ENCODE assay signal across 12 cellular contexts in genomic region chr17:78442648-78443128, GRCh38.
DNase-seq lines count a peak whose midpoint lies in the region; ATAC-seq and TF ChIP-seq lines count a peak whose summit lies in the region.
"Had no signal": no experiment of that assay in that cellular context is flagged by ENCODE, and none has a peak within 500 bp of the region (broad histone marks: within the 10 kb centered on the region; RNA-seq: fewer than 3 reads in every experiment).

No MANE protein-coding gene starts in this region.

- peak; percentile 52 for DNase-seq in activated CD4-positive, alpha-beta T cell treated with anti-CD3 and anti-CD28 coated beads, Interleukin-2, amount 10 ng/mL, durations not matched to agents 24 days and 14 days
- DNase-seq in activated CD4-positive, alpha-beta T cell treated with anti-CD3 and anti-CD28 coated beads for 1 hour, result no peak
- DNase-seq in endodermal cell (peak; percentile 43), medulla oblongata (ENCODE audit: extremely low spot score) (peak; percentile 46), uterus (peak; percentile 31), activated gamma-delta T cell (lab: John Stamatoyannopoulos, UW) (no peak)
- DNase-seq: 8988T, GDM1, NCI-H1417 had no signal

- H3K36me3 ChIP-seq in endodermal cell (ENCODE audit: control insufficient read depth, insufficient read depth, low read length), result no peaks in the 10 kb centered on the region
- H3K36me3 ChIP-seq in uterus, result no peaks in the 10 kb centered on the region

- no peaks in the 10 kb centered on the region for H3K4me1 ChIP-seq in endodermal cell (ENCODE audit: control insufficient read depth, insufficient read depth, low read length)
- H3K4me1 ChIP-seq in uterus, result no peaks in the 10 kb centered on the region

- H3K9ac ChIP-seq in endodermal cell (ENCODE audit: extremely low read depth, low read length, poor library complexity, severe bottlenecking), result no peak overlapping the region

- H3K9me3 ChIP-seq in endodermal cell (ENCODE audit: control insufficient read depth, low read length) (no peaks in the 10 kb centered on the region), uterus (no peaks in the 10 kb centered on the region)

- H3K27ac Mint-ChIP-seq in activated CD4-positive, alpha-beta T cell treated with anti-CD3 and anti-CD28 coated beads, Interleukin-2, amount 10 ng/mL, durations not matched to agents 24 days and 14 days, result no peak overlapping the region
- H3K27ac Mint-ChIP-seq in endodermal cell, result no peak overlapping the region
- H3K27ac Mint-ChIP-seq: WTC11 had no signal

- no peaks in the 10 kb centered on the region for H3K4me1 Mint-ChIP-seq in activated CD4-positive, alpha-beta T cell treated with anti-CD3 and anti-CD28 coated beads, Interleukin-2, amount 10 ng/mL, durations not matched to agents 24 days and 14 days
- H3K4me1 Mint-ChIP-seq in endodermal cell, result no peaks in the 10 kb centered on the region
- H3K4me1 Mint-ChIP-seq: WTC11 had no signal

- H3K27me3 ChIP-seq in endodermal cell (ENCODE audit: control insufficient read depth, insufficient read depth, low read length, poor library complexity, severe bottlenecking), result no peaks in the 10 kb centered on the region
- peaks cover 0 to under 1% of the 10 kb centered on the region in 2 donors for H3K27me3 ChIP-seq in uterus

- no peak overlapping the region for H3K4me3 Mint-ChIP-seq in activated CD4-positive, alpha-beta T cell treated with anti-CD3 and anti-CD28 coated beads, Interleukin-2, amount 10 ng/mL, durations not matched to agents 24 days and 14 days
- H3K4me3 Mint-ChIP-seq in endodermal cell, result no peak overlapping the region
- H3K4me3 Mint-ChIP-seq: WTC11 had no signal

- H3K27ac ChIP-seq in endodermal cell (ENCODE audit: low read depth, low read length) (no peak overlapping the region), uterus (no peak overlapping the region)

- no peak overlapping the region for H3K4me3 ChIP-seq in endodermal cell (ENCODE audit: low read length)
- H3K4me3 ChIP-seq in uterus, result no peak overlapping the region

- H3K9me3 Mint-ChIP-seq in activated CD4-positive, alpha-beta T cell treated with anti-CD3 and anti-CD28 coated beads, Interleukin-2, amount 10 ng/mL, durations not matched to agents 24 days and 14 days, result no peaks in the 10 kb centered on the region
- peaks cover 7% of the 10 kb centered on the region for H3K9me3 Mint-ChIP-seq in endodermal cell

- H3K27me3 Mint-ChIP-seq in activated CD4-positive, alpha-beta T cell treated with anti-CD3 and anti-CD28 coated beads, Interleukin-2, amount 10 ng/mL, durations not matched to agents 24 days and 14 days, result no peaks in the 10 kb centered on the region
- no peaks in the 10 kb centered on the region for H3K27me3 Mint-ChIP-seq in endodermal cell (ENCODE audit: insufficient read depth)

- no peaks in the 10 kb centered on the region for H3K36me3 Mint-ChIP-seq in activated CD4-positive, alpha-beta T cell treated with anti-CD3 and anti-CD28 coated beads, Interleukin-2, amount 10 ng/mL, durations not matched to agents 24 days and 14 days (ENCODE audit: low read depth)
- H3K36me3 Mint-ChIP-seq in endodermal cell (ENCODE audit: low read depth), result no peaks in the 10 kb centered on the region
- H3K36me3 Mint-ChIP-seq: WTC11 had no signal

- intact Hi-C loops in activated CD4-positive, alpha-beta T cell treated with anti-CD3 and anti-CD28 coated beads, Interleukin-2, amount 10 ng/mL, durations not matched to agents 24 days and 14 days (cut with micrococcal nuclease), result no loop called here
- intact Hi-C loops in uterus (cut with DNase I; ENCODE audit: low total_unique reads), result no loop called here

- no peak for ATAC-seq in HG03442 (IDR thresholded peaks at IDR 0.05; ENCODE audit: unreplicated experiment)
- ATAC-seq in HG03457 (IDR thresholded peaks at IDR 0.05; ENCODE audit: unreplicated experiment), result no peak
- ATAC-seq: WTC11 had no signal

- WGBS in endodermal cell (ENCODE audit: insufficient coverage in 1 of 2, insufficient read length in 1 of 2), 2 experiments, result 82 to 83% methylated on average over 17 to 18 of the region's 18 CpGs

- TF ChIP-seq CTCF in endodermal cell (conservative IDR thresholded peaks at IDR 0.05) (no peak), uterus (IDR thresholded peaks at IDR 0.05) (no peak)

- no peak for TF ChIP-seq POLR2A in uterus (IDR thresholded peaks at IDR 0.05)

Comparison
In these comparisons a context has a peak if more than half of its experiments do, and no peak if none do; other contexts are left out.
1. DNase-seq: peak in activated CD4-positive, alpha-beta T cell treated with anti-CD3 and anti-CD28 coated beads, Interleukin-2, amount 10 ng/mL, durations not matched to agents 24 days and 14 days (single experiment), endodermal cell (single experiment), medulla oblongata (single experiment) and uterus (2 of 2); none in activated CD4-positive, alpha-beta T cell treated with anti-CD3 and anti-CD28 coated beads for 1 hour (single experiment) and activated gamma-delta T cell (single experiment).